In genomic region chr16:11328172-11329079, GRCh38 we compare ENCODE assay signal across 8 cellular contexts. TPM values are rescaled to one million over a fixed set of nuclear protein-coding genes. Genes with fewer than 3 reads are reported as not detected.
DNase-seq lines count a peak whose midpoint lies in the region; ATAC-seq and TF ChIP-seq lines count a peak whose summit lies in the region.

No MANE protein-coding gene starts in this region.

- DNase-seq in activated gamma-delta T cell treated with Interleukin-2 at 50 U/mL for 16 hours, result peak; percentile 54
- DNase-seq in activated gamma-delta T cell (lab: John Stamatoyannopoulos, UW), result no peak
- DNase-seq in NOMO-1 (lab: John Stamatoyannopoulos, UW; ENCODE audit: unreplicated experiment in 2 of 2), result peak; percentile 89 to 96
- DNase-seq in activated T-cell treated with anti-CD3 and anti-CD28 coated beads, Interleukin-2, amount 50 U/mL, for 1 hour, result peak; percentile 39
- peak; percentile 61 to 74 for DNase-seq in foreskin keratinocyte
- DNase-seq in pons (ENCODE audit: low spot score), result peak; percentile 33
- DNase-seq in superior temporal gyrus (ENCODE audit: extremely low spot score), result no peak

- H3K27ac ChIP-seq in foreskin keratinocyte, result no peak overlapping the region

- H3K27me3 ChIP-seq in foreskin keratinocyte, result no peaks in the 10 kb centered on the region

- peaks cover 8% of the 10 kb centered on the region for H3K4me1 ChIP-seq in foreskin keratinocyte

- ATAC-seq in HG02852 (IDR thresholded peaks at IDR 0.05; ENCODE audit: unreplicated experiment), result peak; percentile 67
- peak; percentile 88 for ATAC-seq in foreskin keratinocyte

- peak; percentile 13 for TF ChIP-seq CTCF in foreskin keratinocyte (conservative IDR thresholded peaks at IDR 0.05)

RNA-seq across cellular contexts. Expression of gene RMI2, which starts 16.8 kb away (rescaled TPM):
- total RNA-seq in foreskin keratinocyte, result 20.9 and 23.1 TPM in 2 replicates
- polyA plus RNA-seq in foreskin keratinocyte, result 25.0 and 29.0 TPM in 2 replicates

RNA-seq across cellular contexts. Expression of gene PRM1, which starts 47.3 kb away (rescaled TPM):
- total RNA-seq in foreskin keratinocyte, result not detected in 2 replicates
- polyA plus RNA-seq in foreskin keratinocyte, result not detected in 2 replicates

RNA-seq across cellular contexts. Expression of gene PRM2, which starts 52.1 kb away (rescaled TPM):
- total RNA-seq in foreskin keratinocyte, result not detected in 2 replicates
- not detected in 2 replicates for polyA plus RNA-seq in foreskin keratinocyte

RNA-seq across cellular contexts. Expression of gene PRM3, which starts 55.0 kb away (rescaled TPM):
- not detected in 2 replicates for total RNA-seq in foreskin keratinocyte
- not detected in 2 replicates for polyA plus RNA-seq in foreskin keratinocyte

RNA-seq across cellular contexts. Expression of gene TNP2, which starts 59.3 kb away (rescaled TPM):
- not detected in 2 replicates for total RNA-seq in foreskin keratinocyte
- not detected in 2 replicates for polyA plus RNA-seq in foreskin keratinocyte

Comparison
In these comparisons a context has a peak if more than half of its experiments do, and no peak if none do; other contexts are left out.
1. DNase-seq: peak in activated gamma-delta T cell treated with Interleukin-2 at 50 U/mL for 16 hours (single experiment), NOMO-1 (2 of 2), activated T-cell treated with anti-CD3 and anti-CD28 coated beads, Interleukin-2, amount 50 U/mL, for 1 hour (single experiment), foreskin keratinocyte (2 of 2) and pons (single experiment); none in activated gamma-delta T cell (single experiment) and superior temporal gyrus (single experiment).